In genomic region chr4:94623507-94623906, GRCh38 we compare ENCODE assay signal across 17 cellular contexts.
"Had no signal": no experiment of that assay in that cellular context is flagged by ENCODE, and none has a peak within 500 bp of the region (broad histone marks: within the 10 kb centered on the region; RNA-seq: fewer than 3 reads in every experiment).

No MANE protein-coding gene starts in this region.

- H3K27ac Mint-ChIP-seq: activated CD4-positive, alpha-beta memory T cell treated with anti-CD3 and anti-CD28 coated beads for 36 hours; activated naive CD8-positive, alpha-beta T cell treated with anti-CD3 and anti-CD28 coated beads, Interleukin-2, amount 50 U/mL, for 24 hours; T-cell; type B pancreatic cell had no signal

- H3K4me3 ChIP-seq: coronary artery, gastroesophageal sphincter, hepatocyte, psoas muscle had no signal

- H3K4me1 Mint-ChIP-seq: activated naive CD8-positive, alpha-beta T cell treated with anti-CD3 and anti-CD28 coated beads, Interleukin-2, amount 50 U/mL, for 24 hours; naive B cell; T-cell had no signal

- H2AFZ ChIP-seq: hepatocyte had no signal

- H3K4me3 Mint-ChIP-seq: activated CD4-positive, alpha-beta memory T cell treated with anti-CD3 and anti-CD28 coated beads for 36 hours; activated naive CD8-positive, alpha-beta T cell treated with anti-CD3 and anti-CD28 coated beads, Interleukin-2, amount 50 U/mL, for 24 hours; naive B cell; T-cell; type B pancreatic cell had no signal

- H3K27me3 ChIP-seq: gastroesophageal sphincter, hepatocyte, neutrophil had no signal

- ATAC-seq: activated naive CD8-positive, alpha-beta T cell treated with anti-CD3 and anti-CD28 coated beads, Interleukin-2, amount 50 U/mL, for 24 hours; gastroesophageal sphincter; psoas muscle; T-cell had no signal

- DNase-seq: activated CD4-positive, alpha-beta memory T cell treated with anti-CD3 and anti-CD28 coated beads for 36 hours; activated naive CD4-positive, alpha-beta T cell; activated naive CD8-positive, alpha-beta T cell treated with anti-CD3 and anti-CD28 coated beads, Interleukin-2, amount 50 U/mL, for 24 hours; activated T-cell treated with anti-CD3 and anti-CD28 coated beads, Interleukin-2, amount 50 U/mL, for 48 hours; effector memory CD4-positive, alpha-beta T cell; kidney; naive B cell; psoas muscle; stimulated activated CD4-positive, alpha-beta T cell treated with anti-CD3 and anti-CD28 coated beads, Interleukin-2, amount 100 ng/mL, for 48 hours; stimulated activated naive CD4-positive, alpha-beta T cell treated with Interleukin-2 at 50 U/mL for 16 hours; T-cell; T1000 had no signal

- H3K27ac ChIP-seq: coronary artery, gastroesophageal sphincter, hepatocyte, neutrophil, psoas muscle had no signal

- H3K9me3 Mint-ChIP-seq: activated CD4-positive, alpha-beta memory T cell treated with anti-CD3 and anti-CD28 coated beads for 36 hours; activated naive CD8-positive, alpha-beta T cell treated with anti-CD3 and anti-CD28 coated beads, Interleukin-2, amount 50 U/mL, for 24 hours; naive B cell; T-cell; type B pancreatic cell had no signal

- H3K27me3 Mint-ChIP-seq: activated CD4-positive, alpha-beta memory T cell treated with anti-CD3 and anti-CD28 coated beads for 36 hours; activated naive CD8-positive, alpha-beta T cell treated with anti-CD3 and anti-CD28 coated beads, Interleukin-2, amount 50 U/mL, for 24 hours; naive B cell; T-cell; type B pancreatic cell had no signal

- H3K9me3 ChIP-seq: gastroesophageal sphincter, neutrophil, psoas muscle had no signal

- H3K79me2 ChIP-seq: hepatocyte had no signal

- H3K4me1 ChIP-seq: psoas muscle had no signal

- H3K4me2 ChIP-seq: hepatocyte had no signal
